Comparison of ENCODE assay signal across 12 cellular contexts in genomic region chr12:113934060-113934829, GRCh38.
"Had no signal": no experiment of that assay in that cellular context is flagged by ENCODE, and none has a peak within 500 bp of the region (broad histone marks: within the 10 kb centered on the region; RNA-seq: fewer than 3 reads in every experiment).

No MANE protein-coding gene starts in this region.

- H3K27me3 Mint-ChIP-seq: activated B cell treated with CpG ODN at 0.5 μM for 24 hours; activated CD4-positive, alpha-beta T cell treated with anti-CD3 and anti-CD28 coated beads, Interleukin-2, amount 10 ng/mL, durations not matched to agents 24 days and 14 days; activated naive CD8-positive, alpha-beta T cell treated with anti-CD3 and anti-CD28 coated beads, Interleukin-2, amount 50 U/mL, for 24 hours had no signal

- H3K27ac ChIP-seq: spleen, tibial nerve had no signal

- H3K27me3 ChIP-seq: breast epithelium, spleen, tibial nerve had no signal

- H3K4me3 Mint-ChIP-seq: activated B cell treated with CpG ODN at 0.5 μM for 24 hours; activated CD4-positive, alpha-beta T cell treated with anti-CD3 and anti-CD28 coated beads, Interleukin-2, amount 10 ng/mL, durations not matched to agents 24 days and 14 days; activated CD8-positive, alpha-beta T cell treated with anti-CD3 and anti-CD28 coated beads, Interleukin-2, amount 10 ng/mL, durations not matched to agents 7 days and 5 days; activated naive CD8-positive, alpha-beta T cell treated with anti-CD3 and anti-CD28 coated beads, Interleukin-2, amount 50 U/mL, for 24 hours; nephron had no signal

- H3K4me3 ChIP-seq: breast epithelium, spleen, tibial nerve had no signal

- H3K9me3 ChIP-seq: breast epithelium, spleen, tibial nerve had no signal

- H3K9me3 Mint-ChIP-seq: activated B cell treated with CpG ODN at 0.5 μM for 24 hours; activated CD4-positive, alpha-beta T cell treated with anti-CD3 and anti-CD28 coated beads, Interleukin-2, amount 10 ng/mL, durations not matched to agents 24 days and 14 days; activated naive CD8-positive, alpha-beta T cell treated with anti-CD3 and anti-CD28 coated beads, Interleukin-2, amount 50 U/mL, for 24 hours; nephron had no signal

- H3K27ac Mint-ChIP-seq: activated B cell treated with CpG ODN at 0.5 μM for 24 hours; activated CD4-positive, alpha-beta T cell treated with anti-CD3 and anti-CD28 coated beads, Interleukin-2, amount 10 ng/mL, durations not matched to agents 24 days and 14 days; activated CD8-positive, alpha-beta T cell treated with anti-CD3 and anti-CD28 coated beads, Interleukin-2, amount 10 ng/mL, durations not matched to agents 7 days and 5 days; activated naive CD8-positive, alpha-beta T cell treated with anti-CD3 and anti-CD28 coated beads, Interleukin-2, amount 50 U/mL, for 24 hours had no signal

- H3K4me1 Mint-ChIP-seq: activated B cell treated with CpG ODN at 0.5 μM for 24 hours had no signal

- FAIRE-seq: TTC549 had no signal

- DNase-seq: activated B cell treated with CpG ODN at 0.5 μM for 24 hours; activated CD4-positive, alpha-beta T cell treated with anti-CD3 and anti-CD28 coated beads, Interleukin-2, amount 10 ng/mL, durations not matched to agents 24 days and 14 days; activated CD8-positive, alpha-beta memory T cell treated with anti-CD3 and anti-CD28 coated beads, Interleukin-2, amount 50 U/mL, for 4 hours; activated CD8-positive, alpha-beta T cell treated with anti-CD3 and anti-CD28 coated beads, Interleukin-2, amount 10 ng/mL, durations not matched to agents 7 days and 5 days; activated naive CD4-positive, alpha-beta T cell; activated naive CD8-positive, alpha-beta T cell treated with anti-CD3 and anti-CD28 coated beads, Interleukin-2, amount 50 U/mL, for 24 hours; aorta; spleen had no signal
